ENCODE assay signal across 5 cellular contexts in the genomic region with DNA sequence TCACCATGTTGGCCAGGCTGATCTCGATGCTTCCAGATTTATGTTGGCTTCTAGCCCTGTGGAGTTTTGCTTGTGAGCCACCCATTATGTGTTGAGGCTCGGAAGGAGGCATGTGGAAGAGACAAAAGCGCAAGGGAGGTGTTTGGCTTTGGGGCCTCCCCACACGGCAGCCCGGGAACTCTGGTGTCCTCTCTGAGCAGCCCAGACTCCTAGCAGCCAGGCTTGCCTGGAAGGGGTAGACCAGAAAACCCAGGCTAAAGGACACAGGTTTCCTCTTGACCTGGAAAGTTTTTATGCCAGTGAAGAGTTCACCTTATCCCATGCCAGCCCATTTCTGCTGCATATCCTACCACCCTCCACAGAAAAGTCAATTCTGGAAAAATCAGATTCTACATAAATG.
"Had no signal": no experiment of that assay in that cellular context is flagged by ENCODE, and none has a peak within 500 bp of the region (broad histone marks: within the 10 kb centered on the region; RNA-seq: fewer than 3 reads in every experiment).

No MANE protein-coding gene starts in this region.

- H3K27ac ChIP-seq: GM23248, HL-60 had no signal

- DNase-seq: GM23248, GOT3, HFFc6 had no signal

- H3K9ac ChIP-seq: GM23248 had no signal

- H3K4me1 ChIP-seq: HAP-1 had no signal

- H3K9me3 ChIP-seq: HAP-1 had no signal

- H3K4me3 ChIP-seq: GM23248, HAP-1 had no signal

- H3K36me3 ChIP-seq: HAP-1 had no signal

- H2AFZ ChIP-seq: GM23248 had no signal
